In the genomic region with DNA sequence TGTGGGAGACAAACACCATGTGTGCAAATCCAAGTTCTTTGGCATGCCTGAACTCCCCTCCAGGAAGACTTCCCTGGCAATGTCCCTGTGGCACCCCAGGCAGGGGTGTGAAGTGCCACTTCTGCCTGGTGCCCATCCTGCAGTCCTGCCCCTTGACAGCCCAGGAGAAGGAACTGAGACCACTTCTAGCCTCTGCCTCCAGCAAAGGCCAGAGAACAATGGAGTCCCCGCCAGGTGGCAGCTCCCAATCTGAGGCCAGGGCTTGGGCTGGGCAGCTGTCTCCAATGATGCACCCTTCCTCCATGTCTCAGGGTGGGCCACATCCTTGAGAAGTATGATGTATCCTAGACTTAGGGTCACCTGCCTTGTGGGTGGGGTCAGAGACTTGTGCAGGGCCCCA, we compare ENCODE assay signal across 16 cellular contexts. TPM values are rescaled to one million over a fixed set of nuclear protein-coding genes. Genes with fewer than 3 reads are reported as not detected.
"Had no signal": no experiment of that assay in that cellular context is flagged by ENCODE, and none has a peak within 500 bp of the region (broad histone marks: within the 10 kb centered on the region; RNA-seq: fewer than 3 reads in every experiment).

No MANE protein-coding gene starts in this region.

- H3K36me3 Mint-ChIP-seq: activated CD4-positive, alpha-beta memory T cell treated with anti-CD3 and anti-CD28 coated beads for 36 hours; naive thymus-derived CD8-positive, alpha-beta T cell had no signal

- H3K9me3 ChIP-seq: ascending aorta, colonic mucosa, prostate gland, right lobe of liver, thoracic aorta had no signal

- H3K27me3 ChIP-seq: ascending aorta, colonic mucosa, right lobe of liver had no signal

- H3K27ac Mint-ChIP-seq: activated CD4-positive, alpha-beta memory T cell treated with anti-CD3 and anti-CD28 coated beads for 36 hours had no signal

- H3K9me3 Mint-ChIP-seq: activated CD4-positive, alpha-beta memory T cell treated with anti-CD3 and anti-CD28 coated beads for 36 hours; naive thymus-derived CD8-positive, alpha-beta T cell had no signal

- ATAC-seq: naive thymus-derived CD8-positive, alpha-beta T cell had no signal

- H3K27me3 Mint-ChIP-seq: activated CD4-positive, alpha-beta memory T cell treated with anti-CD3 and anti-CD28 coated beads for 36 hours; naive thymus-derived CD8-positive, alpha-beta T cell had no signal

- H3K4me1 ChIP-seq: ascending aorta, colonic mucosa, prostate gland, right lobe of liver had no signal

- H3K27ac ChIP-seq: ascending aorta, colonic mucosa, prostate gland, right lobe of liver, thoracic aorta had no signal

- H3K4me3 Mint-ChIP-seq: activated CD4-positive, alpha-beta memory T cell treated with anti-CD3 and anti-CD28 coated beads for 36 hours; naive thymus-derived CD8-positive, alpha-beta T cell had no signal

- DNase-seq: activated CD4-positive, alpha-beta memory T cell treated with anti-CD3 and anti-CD28 coated beads for 36 hours; activated gamma-delta T cell treated with Interleukin-2 at 50 U/mL for 16 hours; activated T-cell treated with anti-CD3 and anti-CD28 coated beads, Interleukin-2, amount 50 U/mL, for 48 hours; colonic mucosa; foreskin melanocyte; left colon; mammary epithelial cell; naive thymus-derived CD8-positive, alpha-beta T cell; stimulated activated CD4-positive, alpha-beta T cell treated with anti-CD3 and anti-CD28 coated beads, Interleukin-2, amount 100 ng/mL, for 24 hours; stimulated activated naive CD4-positive, alpha-beta T cell treated with Interleukin-2 at 50 U/mL for 16 hours had no signal

- H3K4me3 ChIP-seq: ascending aorta, colonic mucosa, prostate gland, right lobe of liver, thoracic aorta had no signal

- H3K36me3 ChIP-seq: ascending aorta, colonic mucosa, prostate gland, right lobe of liver, thoracic aorta had no signal

RNA-seq across cellular contexts. Expression of a gene that starts 5.4 kb away (rescaled TPM):
- total RNA-seq: activated CD4-positive, alpha-beta memory T cell treated with anti-CD3 and anti-CD28 coated beads for 36 hours; ascending aorta; left colon; mammary epithelial cell; mononuclear cell; naive thymus-derived CD8-positive, alpha-beta T cell; prostate gland; right lobe of liver; thoracic aorta had no signal
- polyA plus RNA-seq: mammary epithelial cell; naive thymus-derived CD8-positive, alpha-beta T cell; urinary bladder had no signal
